ENCODE assay signal across 1 cellular context in the genomic region with DNA sequence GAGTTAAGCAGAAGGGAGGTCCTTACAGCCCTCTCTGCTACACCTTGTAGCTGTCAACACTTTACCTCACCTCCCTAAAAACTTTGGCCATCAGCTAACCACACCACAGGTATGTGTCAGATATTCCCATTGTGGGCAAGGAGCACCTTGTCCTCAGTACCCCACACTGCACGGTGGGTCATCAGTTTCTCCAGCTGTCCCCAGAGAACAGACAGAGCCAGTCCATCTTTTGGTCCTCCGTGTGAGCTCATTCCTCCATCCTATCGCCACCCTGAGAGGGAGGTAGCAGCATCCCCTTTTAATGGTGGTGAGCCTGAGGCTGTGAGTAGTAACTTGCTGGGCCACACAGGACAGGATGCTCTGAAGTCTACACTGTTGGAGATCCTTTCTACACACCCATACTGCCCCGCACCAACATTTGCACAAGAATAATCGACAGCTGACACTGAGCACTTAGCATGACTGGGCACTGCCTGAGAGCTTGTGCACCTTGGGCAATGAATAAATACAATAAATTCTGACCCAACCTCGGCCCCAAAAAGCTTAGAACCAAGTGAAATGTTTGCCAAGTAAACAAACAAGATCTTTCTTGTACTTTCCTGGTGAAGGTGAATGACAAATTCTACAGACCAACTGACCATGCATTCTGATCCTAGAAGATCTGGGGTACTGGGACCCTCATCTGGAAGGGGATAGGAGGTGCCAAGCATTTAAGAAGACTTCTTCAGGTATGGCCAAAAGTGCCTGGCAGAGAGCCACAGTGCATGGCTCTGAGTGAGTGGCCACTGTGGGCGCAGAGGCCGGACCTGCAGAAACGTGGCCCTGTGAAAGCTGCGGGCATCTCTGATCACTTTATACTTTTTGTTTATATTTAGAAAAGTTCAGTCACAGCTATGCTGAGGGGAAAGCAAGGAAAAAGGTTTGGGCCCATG.
TF ChIP-seq lines count a peak whose summit lies in the region.

No MANE protein-coding gene starts in this region.

TF ChIP-seq in GM23338, 12 proteins besides CTCF, POLR2A, EP300 and RAD21 (continued from another document):
- TF ChIP-seq, protein P1, sequence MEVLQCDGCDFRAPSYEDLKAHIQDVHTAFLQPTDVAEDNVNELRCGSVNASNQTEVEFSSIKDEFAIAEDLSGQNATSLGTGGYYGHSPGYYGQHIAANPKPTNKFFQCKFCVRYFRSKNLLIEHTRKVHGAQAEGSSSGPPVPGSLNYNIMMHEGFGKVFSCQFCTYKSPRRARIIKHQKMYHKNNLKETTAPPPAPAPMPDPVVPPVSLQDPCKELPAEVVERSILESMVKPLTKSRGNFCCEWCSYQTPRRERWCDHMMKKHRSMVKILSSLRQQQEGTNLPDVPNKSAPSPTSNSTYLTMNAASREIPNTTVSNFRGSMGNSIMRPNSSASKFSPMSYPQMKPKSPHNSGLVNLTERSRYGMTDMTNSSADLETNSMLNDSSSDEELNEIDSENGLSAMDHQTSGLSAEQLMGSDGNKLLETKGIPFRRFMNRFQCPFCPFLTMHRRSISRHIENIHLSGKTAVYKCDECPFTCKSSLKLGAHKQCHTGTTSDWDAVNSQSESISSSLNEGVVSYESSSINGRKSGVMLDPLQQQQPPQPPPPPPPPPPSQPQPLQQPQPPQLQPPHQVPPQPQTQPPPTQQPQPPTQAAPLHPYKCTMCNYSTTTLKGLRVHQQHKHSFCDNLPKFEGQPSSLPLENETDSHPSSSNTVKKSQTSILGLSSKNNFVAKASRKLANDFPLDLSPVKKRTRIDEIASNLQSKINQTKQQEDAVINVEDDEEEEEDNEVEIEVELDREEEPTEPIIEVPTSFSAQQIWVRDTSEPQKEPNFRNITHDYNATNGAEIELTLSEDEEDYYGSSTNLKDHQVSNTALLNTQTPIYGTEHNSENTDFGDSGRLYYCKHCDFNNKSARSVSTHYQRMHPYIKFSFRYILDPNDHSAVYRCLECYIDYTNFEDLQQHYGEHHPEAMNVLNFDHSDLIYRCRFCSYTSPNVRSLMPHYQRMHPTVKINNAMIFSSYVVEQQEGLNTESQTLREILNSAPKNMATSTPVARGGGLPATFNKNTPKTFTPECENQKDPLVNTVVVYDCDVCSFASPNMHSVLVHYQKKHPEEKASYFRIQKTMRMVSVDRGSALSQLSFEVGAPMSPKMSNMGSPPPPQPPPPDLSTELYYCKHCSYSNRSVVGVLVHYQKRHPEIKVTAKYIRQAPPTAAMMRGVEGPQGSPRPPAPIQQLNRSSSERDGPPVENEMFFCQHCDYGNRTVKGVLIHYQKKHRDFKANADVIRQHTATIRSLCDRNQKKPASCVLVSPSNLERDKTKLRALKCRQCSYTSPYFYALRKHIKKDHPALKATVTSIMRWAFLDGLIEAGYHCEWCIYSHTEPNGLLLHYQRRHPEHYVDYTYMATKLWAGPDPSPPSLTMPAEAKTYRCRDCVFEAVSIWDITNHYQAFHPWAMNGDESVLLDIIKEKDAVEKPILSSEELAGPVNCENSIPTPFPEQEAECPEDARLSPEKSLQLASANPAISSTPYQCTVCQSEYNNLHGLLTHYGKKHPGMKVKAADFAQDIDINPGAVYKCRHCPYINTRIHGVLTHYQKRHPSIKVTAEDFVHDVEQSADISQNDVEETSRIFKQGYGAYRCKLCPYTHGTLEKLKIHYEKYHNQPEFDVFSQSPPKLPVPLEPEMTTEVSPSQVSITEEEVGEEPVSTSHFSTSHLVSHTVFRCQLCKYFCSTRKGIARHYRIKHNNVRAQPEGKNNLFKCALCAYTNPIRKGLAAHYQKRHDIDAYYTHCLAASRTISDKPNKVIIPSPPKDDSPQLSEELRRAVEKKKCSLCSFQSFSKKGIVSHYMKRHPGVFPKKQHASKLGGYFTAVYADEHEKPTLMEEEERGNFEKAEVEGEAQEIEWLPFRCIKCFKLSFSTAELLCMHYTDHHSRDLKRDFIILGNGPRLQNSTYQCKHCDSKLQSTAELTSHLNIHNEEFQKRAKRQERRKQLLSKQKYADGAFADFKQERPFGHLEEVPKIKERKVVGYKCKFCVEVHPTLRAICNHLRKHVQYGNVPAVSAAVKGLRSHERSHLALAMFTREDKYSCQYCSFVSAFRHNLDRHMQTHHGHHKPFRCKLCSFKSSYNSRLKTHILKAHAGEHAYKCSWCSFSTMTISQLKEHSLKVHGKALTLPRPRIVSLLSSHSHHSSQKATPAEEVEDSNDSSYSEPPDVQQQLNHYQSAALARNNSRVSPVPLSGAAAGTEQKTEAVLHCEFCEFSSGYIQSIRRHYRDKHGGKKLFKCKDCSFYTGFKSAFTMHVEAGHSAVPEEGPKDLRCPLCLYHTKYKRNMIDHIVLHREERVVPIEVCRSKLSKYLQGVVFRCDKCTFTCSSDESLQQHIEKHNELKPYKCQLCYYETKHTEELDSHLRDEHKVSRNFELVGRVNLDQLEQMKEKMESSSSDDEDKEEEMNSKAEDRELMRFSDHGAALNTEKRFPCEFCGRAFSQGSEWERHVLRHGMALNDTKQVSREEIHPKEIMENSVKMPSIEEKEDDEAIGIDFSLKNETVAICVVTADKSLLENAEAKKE (CRISPR knock-in tag; IDR thresholded peaks at IDR 0.05): no peak
- no peak for TF ChIP-seq POLR2AphosphoS5 (IDR thresholded peaks at IDR 0.05; ENCODE audit: low read depth)
